Comparison of ENCODE assay signal across 26 cellular contexts in the genomic region with DNA sequence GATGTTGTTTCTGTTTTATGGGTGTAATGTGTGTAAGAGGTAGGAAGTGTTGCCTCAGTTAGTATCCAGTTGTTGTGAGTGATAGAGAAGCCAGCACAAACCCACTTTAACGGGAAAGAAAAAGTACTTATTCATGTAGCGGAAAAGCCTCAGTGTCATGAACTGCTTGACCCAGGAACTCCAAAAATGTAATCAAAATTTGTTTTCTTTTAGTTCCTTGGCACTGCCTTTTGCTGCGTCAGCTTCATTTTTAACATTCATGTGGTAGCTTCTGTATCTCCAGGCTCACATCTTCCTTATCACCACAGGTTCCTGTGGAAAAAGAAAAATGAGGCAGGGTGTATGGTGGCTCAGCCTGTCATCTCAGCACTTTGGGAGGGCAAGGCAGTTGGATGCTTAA.
"Had no signal": no experiment of that assay in that cellular context is flagged by ENCODE, and none has a peak within 500 bp of the region (broad histone marks: within the 10 kb centered on the region; RNA-seq: fewer than 3 reads in every experiment).

No MANE protein-coding gene starts in this region.

- DNase-seq: activated CD4-positive, alpha-beta T cell treated with anti-CD3 and anti-CD28 coated beads for 4 hours; activated CD4-positive, alpha-beta T cell treated with anti-CD3 and anti-CD28 coated beads, Interleukin-2, amount 50 U/mL, for 48 hours; activated CD4-positive, CD25-positive, alpha-beta regulatory T cell; activated CD8-positive, alpha-beta memory T cell treated with anti-CD3 and anti-CD28 coated beads, Interleukin-2, amount 50 U/mL, for 48 hours; activated naive CD4-positive, alpha-beta T cell; activated naive CD8-positive, alpha-beta T cell treated with anti-CD3 and anti-CD28 coated beads, Interleukin-2, amount 10 ng/mL, durations not matched to agents 7 days and 5 days; activated T-cell treated with anti-CD3 and anti-CD28 coated beads, Interleukin-2, amount 50 U/mL, for 4 hours; anterior cingulate cortex; caudate nucleus; dermis blood vessel endothelial cell; effector memory CD4-positive, alpha-beta T cell; gastrocnemius medialis; heart left ventricle; left colon; lower lobe of right lung; naive thymus-derived CD4-positive, alpha-beta T cell; posterior cingulate gyrus; stimulated activated CD4-positive, alpha-beta T cell treated with anti-CD3 and anti-CD28 coated beads, Interleukin-12 subunit alpha, Interleukin-12 subunit beta, amount 100 ng/mL, for 4 hours; stimulated activated CD4-positive, alpha-beta T cell treated with anti-CD3 and anti-CD28 coated beads, Interleukin-4, amount 100 ng/mL, for 4 hours; substantia nigra; T-helper 1 cell; tibial artery had no signal

- ATAC-seq: activated T-cell treated with anti-CD3 and anti-CD28 coated beads, Interleukin-2, amount 50 U/mL, for 4 hours; gastrocnemius medialis; heart left ventricle; left colon; naive thymus-derived CD4-positive, alpha-beta T cell had no signal

- H3K4me3 Mint-ChIP-seq: activated naive CD8-positive, alpha-beta T cell treated with anti-CD3 and anti-CD28 coated beads, Interleukin-2, amount 10 ng/mL, durations not matched to agents 7 days and 5 days; activated T-cell treated with anti-CD3 and anti-CD28 coated beads, Interleukin-2, amount 50 U/mL, for 4 hours; brain; naive thymus-derived CD4-positive, alpha-beta T cell; neural progenitor cell; stimulated activated naive CD8-positive, alpha-beta T cell treated with anti-CD3 and anti-CD28 coated beads, Interleukin-15, Interleukin-2, amounts not matched to agents 100 ng/mL and 50 ng/mL, for 24 hours had no signal

- H3K9me3 ChIP-seq: gastrocnemius medialis, heart left ventricle, lower lobe of right lung, tibial artery had no signal

- H3K9me3 Mint-ChIP-seq: activated T-cell treated with anti-CD3 and anti-CD28 coated beads, Interleukin-2, amount 50 U/mL, for 4 hours; activated T-helper 2 cell treated with anti-CD3 and anti-CD28 coated beads, Interferon-gamma antibody, Interleukin-2, Interleukin-4, amounts not matched to agents 10 μg/mL and 5 μg/mL and 100 μg/mL, durations not matched to agents 14 hours and 24 hours and 36 hours; stimulated activated naive CD8-positive, alpha-beta T cell treated with anti-CD3 and anti-CD28 coated beads, Interleukin-15, Interleukin-2, amounts not matched to agents 100 ng/mL and 50 ng/mL, for 24 hours had no signal

- H3K4me1 ChIP-seq: gastrocnemius medialis, neural progenitor cell, tibial artery had no signal

- H3K4me3 ChIP-seq: gastrocnemius medialis, heart left ventricle, lower lobe of right lung, neural progenitor cell, tibial artery had no signal

- H3K36me3 Mint-ChIP-seq: activated naive CD8-positive, alpha-beta T cell treated with anti-CD3 and anti-CD28 coated beads, Interleukin-2, amount 10 ng/mL, durations not matched to agents 7 days and 5 days had no signal

- H3K27me3 ChIP-seq: gastrocnemius medialis, heart left ventricle, neural progenitor cell, tibial artery had no signal

- H3K27ac Mint-ChIP-seq: activated naive CD8-positive, alpha-beta T cell treated with anti-CD3 and anti-CD28 coated beads, Interleukin-2, amount 10 ng/mL, durations not matched to agents 7 days and 5 days; activated T-helper 2 cell treated with anti-CD3 and anti-CD28 coated beads, Interferon-gamma antibody, Interleukin-2, Interleukin-4, amounts not matched to agents 10 μg/mL and 5 μg/mL and 100 μg/mL, durations not matched to agents 14 hours and 24 hours and 36 hours; brain; naive thymus-derived CD4-positive, alpha-beta T cell; neural progenitor cell; stimulated activated naive CD8-positive, alpha-beta T cell treated with anti-CD3 and anti-CD28 coated beads, Interleukin-15, Interleukin-2, amounts not matched to agents 100 ng/mL and 50 ng/mL, for 24 hours had no signal

- H3K27ac ChIP-seq: gastrocnemius medialis, heart left ventricle, lower lobe of right lung, neural progenitor cell, tibial artery had no signal

- H3K36me3 ChIP-seq: gastrocnemius medialis, heart left ventricle, lower lobe of right lung, neural progenitor cell, tibial artery had no signal

- H3K4me1 Mint-ChIP-seq: brain; naive thymus-derived CD4-positive, alpha-beta T cell; neural progenitor cell had no signal
